Comparison of ENCODE assay signal across 22 cellular contexts in genomic region chr22:28920757-28921584, GRCh38. TPM values are rescaled to one million over a fixed set of nuclear protein-coding genes. Genes with fewer than 3 reads are reported as not detected.
DNase-seq lines count a peak whose midpoint lies in the region; ATAC-seq and TF ChIP-seq lines count a peak whose summit lies in the region.
"Had no signal": no experiment of that assay in that cellular context is flagged by ENCODE, and none has a peak within 500 bp of the region (broad histone marks: within the 10 kb centered on the region; RNA-seq: fewer than 3 reads in every experiment).

No MANE protein-coding gene starts in this region.

- no peak overlapping the region for H3K27ac Mint-ChIP-seq in activated naive CD8-positive, alpha-beta T cell treated with anti-CD3 and anti-CD28 coated beads, Interleukin-2, amount 50 U/mL, for 24 hours
- no peak overlapping the region for H3K27ac Mint-ChIP-seq in activated naive CD8-positive, alpha-beta T cell treated with anti-CD3 and anti-CD28 coated beads for 36 hours
- peak overlapping the region; percentile 72 for H3K27ac Mint-ChIP-seq in type B pancreatic cell
- no peak overlapping the region for H3K27ac Mint-ChIP-seq in T-helper 2 cell treated with Interferon-gamma antibody and Interleukin-4, amounts not matched to agents 5 μg/mL and 100 μg/mL, for 36 hours
- H3K27ac Mint-ChIP-seq: activated naive CD8-positive, alpha-beta T cell; stimulated activated naive CD8-positive, alpha-beta T cell treated with anti-CD3 and anti-CD28 coated beads, Interleukin-15, Interleukin-2, amounts not matched to agents 100 ng/mL and 50 ng/mL, for 24 hours had no signal

- H4K91ac ChIP-seq in mesenchymal stem cell (ENCODE audit: low read length): no peak overlapping the region

- H3K9ac ChIP-seq in mesenchymal stem cell (ENCODE audit: low read length): no peak overlapping the region
- H3K9ac ChIP-seq: SK-N-SH had no signal

- H4K8ac ChIP-seq in mesenchymal stem cell (ENCODE audit: low read length): no peak overlapping the region

- H3K4me1 Mint-ChIP-seq in activated naive CD8-positive, alpha-beta T cell treated with anti-CD3 and anti-CD28 coated beads, Interleukin-2, amount 50 U/mL, for 24 hours: peaks cover 10% of the 10 kb centered on the region
- H3K4me1 Mint-ChIP-seq in activated naive CD8-positive, alpha-beta T cell treated with anti-CD3 and anti-CD28 coated beads for 36 hours: peaks cover 11% of the 10 kb centered on the region
- peaks cover 84% of the 10 kb centered on the region for H3K4me1 Mint-ChIP-seq in type B pancreatic cell (ENCODE audit: unreplicated experiment)
- H3K4me1 Mint-ChIP-seq in T-helper 2 cell treated with Interferon-gamma antibody and Interleukin-4, amounts not matched to agents 5 μg/mL and 100 μg/mL, for 36 hours (ENCODE audit: low read depth): no peaks in the 10 kb centered on the region

- no peak overlapping the region for H2BK5ac ChIP-seq in mesenchymal stem cell (ENCODE audit: low read depth, low read length, poor library complexity, severe bottlenecking)

- peak overlapping the region; percentile 54 for H2AK5ac ChIP-seq in mesenchymal stem cell (ENCODE audit: low read length, severe bottlenecking)

- H3K27me3 Mint-ChIP-seq in activated naive CD8-positive, alpha-beta T cell treated with anti-CD3 and anti-CD28 coated beads, Interleukin-2, amount 50 U/mL, for 24 hours: peaks cover 36% of the 10 kb centered on the region
- H3K27me3 Mint-ChIP-seq in activated naive CD8-positive, alpha-beta T cell treated with anti-CD3 and anti-CD28 coated beads for 36 hours: peaks cover 75% of the 10 kb centered on the region
- no peaks in the 10 kb centered on the region for H3K27me3 Mint-ChIP-seq in type B pancreatic cell
- peaks cover 57% of the 10 kb centered on the region for H3K27me3 Mint-ChIP-seq in T-helper 2 cell treated with Interferon-gamma antibody and Interleukin-4, amounts not matched to agents 5 μg/mL and 100 μg/mL, for 36 hours (ENCODE audit: low read depth)

- H3K9me3 Mint-ChIP-seq in activated naive CD8-positive, alpha-beta T cell treated with anti-CD3 and anti-CD28 coated beads, Interleukin-2, amount 50 U/mL, for 24 hours: no peaks in the 10 kb centered on the region
- H3K9me3 Mint-ChIP-seq in activated naive CD8-positive, alpha-beta T cell treated with anti-CD3 and anti-CD28 coated beads for 36 hours: no peaks in the 10 kb centered on the region
- H3K9me3 Mint-ChIP-seq in type B pancreatic cell: no peaks in the 10 kb centered on the region
- H3K9me3 Mint-ChIP-seq in T-helper 2 cell treated with Interferon-gamma antibody and Interleukin-4, amounts not matched to agents 5 μg/mL and 100 μg/mL, for 36 hours: no peaks in the 10 kb centered on the region
- H3K9me3 Mint-ChIP-seq: activated T-cell treated with anti-CD3 and anti-CD28 coated beads, Interleukin-2, amount 50 U/mL, for 4 hours; stimulated activated naive CD8-positive, alpha-beta T cell treated with anti-CD3 and anti-CD28 coated beads, Interleukin-15, Interleukin-2, amounts not matched to agents 100 ng/mL and 50 ng/mL, for 24 hours had no signal

- H3K79me1 ChIP-seq in mesenchymal stem cell (replicated peaks; ENCODE audit: low read length, poor library complexity, severe bottlenecking): peaks cover 37% of the 10 kb centered on the region

- H3K36me3 Mint-ChIP-seq in activated naive CD8-positive, alpha-beta T cell treated with anti-CD3 and anti-CD28 coated beads, Interleukin-2, amount 50 U/mL, for 24 hours (ENCODE audit: low read depth): no peaks in the 10 kb centered on the region
- H3K36me3 Mint-ChIP-seq in activated naive CD8-positive, alpha-beta T cell treated with anti-CD3 and anti-CD28 coated beads for 36 hours: no peaks in the 10 kb centered on the region
- H3K36me3 Mint-ChIP-seq in type B pancreatic cell: no peaks in the 10 kb centered on the region
- H3K36me3 Mint-ChIP-seq in T-helper 2 cell treated with Interferon-gamma antibody and Interleukin-4, amounts not matched to agents 5 μg/mL and 100 μg/mL, for 36 hours (ENCODE audit: low read depth): no peaks in the 10 kb centered on the region
- H3K36me3 Mint-ChIP-seq: activated naive CD8-positive, alpha-beta T cell had no signal

- TF ChIP-seq CTCF in ascending aorta (IDR thresholded peaks at IDR 0.05) (no peak), type B pancreatic cell (conservative IDR thresholded peaks at IDR 0.05) (no peak), right atrium auricular region (IDR thresholded peaks at IDR 0.05) (no peak), RWPE1 (conservative IDR thresholded peaks at IDR 0.05; ENCODE audit: low read depth) (no peak)

- POLR2A ChIA-PET in RWPE1 (lab: Yijun Ruan, JAX; ENCODE audit: low non-redundant PET): no interaction called here

- H2BK15ac ChIP-seq in mesenchymal stem cell (ENCODE audit: low read depth, poor library complexity, severe bottlenecking): no peak overlapping the region

- DNase-seq in activated naive CD8-positive, alpha-beta T cell treated with anti-CD3 and anti-CD28 coated beads, Interleukin-2, amount 50 U/mL, for 24 hours: no peak
- DNase-seq in activated naive CD8-positive, alpha-beta T cell treated with anti-CD3 and anti-CD28 coated beads for 36 hours: no peak
- DNase-seq in ascending aorta (ENCODE audit: low spot score in 2 of 2) (no peak), mesenchymal stem cell (no peak), type B pancreatic cell (ENCODE audit: extremely low spot score, unreplicated experiment) (no peak), right atrium auricular region (ENCODE audit: low spot score) (no peak), RWPE1 (ENCODE audit: low spot score) (no peak)
- no peak for DNase-seq in T-helper 2 cell treated with Interferon-gamma antibody and Interleukin-4, amounts not matched to agents 5 μg/mL and 100 μg/mL, for 36 hours (ENCODE audit: low spot score)
- DNase-seq: activated CD4-positive, alpha-beta T cell treated with anti-CD3 and anti-CD28 coated beads, Interleukin-2, amount 50 U/mL, for 1 hour; activated T-cell treated with anti-CD3 and anti-CD28 coated beads, Interleukin-2, amount 50 U/mL, for 4 hours; central memory CD4-positive, alpha-beta T cell; foreskin fibroblast; GF-D8; MG63; NCI-H1694 treated with DMSO at 0.1 percent for 48 hours; PC-9; psoas muscle; SK-N-SH had no signal

- intact Hi-C loops in ascending aorta (cut with DNase I): no loop called here

- H3K18ac ChIP-seq in mesenchymal stem cell (ENCODE audit: low read depth in 1 of 2, low read length in 2 of 2): no peak overlapping the region

- H3K4ac ChIP-seq in mesenchymal stem cell (ENCODE audit: low read depth in 1 of 2, low read length in 2 of 2): no peak overlapping the region

- H3K27ac ChIP-seq in ascending aorta (peak overlapping the region; percentile 68 to 75), mesenchymal stem cell (ENCODE audit: low read length, poor library complexity, severe bottlenecking) (no peak overlapping the region), right atrium auricular region (no peak overlapping the region), RWPE1 (no peak overlapping the region)
- H3K27ac ChIP-seq: PC-9 had no signal

- H3K23ac ChIP-seq in mesenchymal stem cell (ENCODE audit: low read length in 2 of 2): no peak overlapping the region

- H3K4me3 ChIP-seq in ascending aorta: no peak overlapping the region
- H3K4me3 ChIP-seq in mesenchymal stem cell (ENCODE audit: insufficient read depth in 1 of 2, low read depth in 1 of 2, low read length in 2 of 2): no peak overlapping the region
- no peak overlapping the region for H3K4me3 ChIP-seq in right atrium auricular region
- H3K4me3 ChIP-seq: HAP-1, MG63, PC-9, psoas muscle had no signal

- no peak overlapping the region for H2BK120ac ChIP-seq in mesenchymal stem cell (ENCODE audit: low read depth, low read length)

- ATAC-seq in activated naive CD8-positive, alpha-beta T cell treated with anti-CD3 and anti-CD28 coated beads, Interleukin-2, amount 50 U/mL, for 24 hours: peak; percentile 36
- ATAC-seq: activated T-cell treated with anti-CD3 and anti-CD28 coated beads, Interleukin-2, amount 50 U/mL, for 4 hours; left colon; psoas muscle had no signal

- CTCF ChIA-PET in RWPE1 (lab: Yijun Ruan, JAX): no interaction called here

- H3K4me2 ChIP-seq in mesenchymal stem cell (ENCODE audit: low read length, poor library complexity, severe bottlenecking): no peak overlapping the region
- H3K4me2 ChIP-seq: PC-9, SK-N-SH had no signal

- no peak overlapping the region for H3K14ac ChIP-seq in mesenchymal stem cell (ENCODE audit: low read length in 2 of 2)

- H3K4me3 Mint-ChIP-seq in activated naive CD8-positive, alpha-beta T cell treated with anti-CD3 and anti-CD28 coated beads, Interleukin-2, amount 50 U/mL, for 24 hours: no peak overlapping the region
- no peak overlapping the region for H3K4me3 Mint-ChIP-seq in activated naive CD8-positive, alpha-beta T cell treated with anti-CD3 and anti-CD28 coated beads for 36 hours
- H3K4me3 Mint-ChIP-seq in type B pancreatic cell: peak overlapping the region; percentile 19
- H3K4me3 Mint-ChIP-seq in T-helper 2 cell treated with Interferon-gamma antibody and Interleukin-4, amounts not matched to agents 5 μg/mL and 100 μg/mL, for 36 hours: no peak overlapping the region
- H3K4me3 Mint-ChIP-seq: activated naive CD8-positive, alpha-beta T cell; activated T-cell treated with anti-CD3 and anti-CD28 coated beads, Interleukin-2, amount 50 U/mL, for 4 hours; stimulated activated naive CD8-positive, alpha-beta T cell treated with anti-CD3 and anti-CD28 coated beads, Interleukin-15, Interleukin-2, amounts not matched to agents 100 ng/mL and 50 ng/mL, for 24 hours had no signal

- H2BK12ac ChIP-seq in mesenchymal stem cell (ENCODE audit: low read length in 2 of 2): peak overlapping the region in 1 of 2 experiments; percentile 13

- H3K9me3 ChIP-seq in ascending aorta (no peaks in the 10 kb centered on the region), mesenchymal stem cell (ENCODE audit: control insufficient read depth, low read length) (no peaks in the 10 kb centered on the region), right atrium auricular region (no peaks in the 10 kb centered on the region)
- H3K9me3 ChIP-seq: HAP-1, MG63, psoas muscle, SK-N-SH had no signal

- H3K4me1 ChIP-seq in ascending aorta (peaks cover 12 to 52% of the 10 kb centered on the region in 2 donors), mesenchymal stem cell (ENCODE audit: control insufficient read depth, insufficient read depth, low read depth, low read length) (peaks cover 23% of the 10 kb centered on the region), right atrium auricular region (peaks cover 0 to 40% of the 10 kb centered on the region in 2 donors)

- 83% methylated on average over 5 of the region's 7 CpGs for WGBS in mesenchymal stem cell

- H3K27me3 ChIP-seq in ascending aorta (no peaks in the 10 kb centered on the region), mesenchymal stem cell (ENCODE audit: control insufficient read depth in 1 of 2, insufficient read depth in 1 of 2, low read length in 2 of 2) (no peaks in the 10 kb centered on the region), right atrium auricular region (no peaks in the 10 kb centered on the region)
- H3K27me3 ChIP-seq: MG63 had no signal

- H3K36me3 ChIP-seq in ascending aorta (no peaks in the 10 kb centered on the region), mesenchymal stem cell (ENCODE audit: control insufficient read depth in 1 of 2, insufficient read depth in 2 of 2, low read depth in 1 of 2, low read length in 2 of 2) (no peaks in the 10 kb centered on the region), right atrium auricular region (no peaks in the 10 kb centered on the region)
- H3K36me3 ChIP-seq: MG63 had no signal

- no peak overlapping the region for H2AFZ ChIP-seq in mesenchymal stem cell (ENCODE audit: low read depth, low read length)
- H2AFZ ChIP-seq: PC-9 had no signal

RNA-seq across cellular contexts. Expression of gene ZNRF3, which starts 37.6 kb away (rescaled TPM):
- 1 to 10 TPM; 2.2 to 2.4 TPM for total RNA-seq in activated naive CD8-positive, alpha-beta T cell treated with anti-CD3 and anti-CD28 coated beads for 36 hours
- 49.1 TPM for total RNA-seq in ascending aorta
- polyA plus RNA-seq in mesenchymal stem cell (2013, experiment 1 of 2): 1.8 TPM
- polyA plus RNA-seq in mesenchymal stem cell (2013, experiment 2 of 2): 2.0 TPM
- total RNA-seq in type B pancreatic cell (ENCODE audit: low replicate concordance): 17.9 and 23.1 TPM in 2 replicates
- total RNA-seq in right atrium auricular region: 10 to 100 TPM in 1 of 2 donors, 1 to 10 TPM in 1; 7.9 to 11.5 TPM

Comparison
In these comparisons a context has a peak if more than half of its experiments do, and no peak if none do; other contexts are left out.
1. H3K27ac ChIP-seq: peak in ascending aorta (2 of 2); none in mesenchymal stem cell (single experiment), right atrium auricular region (0 of 2) and RWPE1 (single experiment).